In genomic region chr3:49937081-49937480, GRCh38 we compare ENCODE assay signal across 1 cellular context.
A peak's percentile ranks its signal among the peaks of the same experiment; 100 is the strongest.
TF ChIP-seq lines count a peak whose summit lies in the region.

No MANE protein-coding gene starts in this region.

TF ChIP-seq in HepG2, 621 proteins besides CTCF, POLR2A, EP300 and RAD21:
- TF ChIP-seq ZNF576 (CRISPR knock-in tag; IDR thresholded peaks at IDR 0.05) (no peak), RXRA (CRISPR knock-in tag; IDR thresholded peaks at IDR 0.05) (no peak), SMAD3 (CRISPR knock-in tag; IDR thresholded peaks at IDR 0.05) (no peak), GFI1 (CRISPR knock-in tag; IDR thresholded peaks at IDR 0.05; ENCODE audit: borderline replicate concordance) (0 out of 2 replicates have a peak, but pooled peaks have one; percentile 23), ZBTB3 (CRISPR knock-in tag; IDR thresholded peaks at IDR 0.05; ENCODE audit: borderline replicate concordance, low read depth) (no peak), ZNF362 (CRISPR knock-in tag; IDR thresholded peaks at IDR 0.05; ENCODE audit: borderline replicate concordance) (0 out of 2 replicates have a peak, but pooled peaks have one; percentile 17), MAFF (IDR thresholded peaks at IDR 0.05; ENCODE audit: low read depth, low read length) (peak; percentile 95), MAFK (conservative IDR thresholded peaks at IDR 0.05 in 1 of 2, IDR thresholded peaks at IDR 0.05 in 1 of 2; ENCODE audit: low read length in 2 of 2) (peak; percentile 96 to 97), GZF1 (CRISPR knock-in tag; IDR thresholded peaks at IDR 0.05) (no peak), ZNF317 (CRISPR knock-in tag; IDR thresholded peaks at IDR 0.05) (no peak), CEBPG (CRISPR knock-in tag; IDR thresholded peaks at IDR 0.05) (peak; percentile 32; the same call in 1 of the 2 replicates), RFX5 (IDR thresholded peaks at IDR 0.05; ENCODE audit: low read depth, low read length) (no peak), HMG20A (CRISPR knock-in tag; IDR thresholded peaks at IDR 0.05; ENCODE audit: borderline replicate concordance) (no peak), ZNF652 (CRISPR knock-in tag; IDR thresholded peaks at IDR 0.05; ENCODE audit: borderline replicate concordance, low read depth) (no peak), ZNF839 (CRISPR knock-in tag; IDR thresholded peaks at IDR 0.05; ENCODE audit: borderline replicate concordance) (no peak), ZNF101 (CRISPR knock-in tag; IDR thresholded peaks at IDR 0.05; ENCODE audit: borderline replicate concordance, low read depth) (no peak), CEBPB (IDR thresholded peaks at IDR 0.05; ENCODE audit: borderline replicate concordance, low read depth, low read length) (peak; percentile 60; the same call in 1 of the 2 replicates), TOPORS (CRISPR knock-in tag; IDR thresholded peaks at IDR 0.05) (no peak), MAFG (CRISPR knock-in tag; IDR thresholded peaks at IDR 0.05) (0 out of 2 replicates have a peak, but pooled peaks have one; percentile 40), ZNF10 (CRISPR knock-in tag; IDR thresholded peaks at IDR 0.05; ENCODE audit: borderline replicate concordance, low read depth) (no peak)
- TF ChIP-seq, protein P1, sequence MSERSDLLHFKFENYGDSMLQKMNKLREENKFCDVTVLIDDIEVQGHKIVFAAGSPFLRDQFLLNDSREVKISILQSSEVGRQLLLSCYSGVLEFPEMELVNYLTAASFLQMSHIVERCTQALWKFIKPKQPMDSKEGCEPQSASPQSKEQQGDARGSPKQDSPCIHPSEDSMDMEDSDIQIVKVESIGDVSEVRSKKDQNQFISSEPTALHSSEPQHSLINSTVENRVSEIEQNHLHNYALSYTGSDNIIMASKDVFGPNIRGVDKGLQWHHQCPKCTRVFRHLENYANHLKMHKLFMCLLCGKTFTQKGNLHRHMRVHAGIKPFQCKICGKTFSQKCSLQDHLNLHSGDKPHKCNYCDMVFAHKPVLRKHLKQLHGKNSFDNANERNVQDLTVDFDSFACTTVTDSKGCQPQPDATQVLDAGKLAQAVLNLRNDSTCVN (CRISPR knock-in tag; IDR thresholded peaks at IDR 0.05; ENCODE audit: borderline replicate concordance) = no peak
- TF ChIP-seq, protein P2, sequence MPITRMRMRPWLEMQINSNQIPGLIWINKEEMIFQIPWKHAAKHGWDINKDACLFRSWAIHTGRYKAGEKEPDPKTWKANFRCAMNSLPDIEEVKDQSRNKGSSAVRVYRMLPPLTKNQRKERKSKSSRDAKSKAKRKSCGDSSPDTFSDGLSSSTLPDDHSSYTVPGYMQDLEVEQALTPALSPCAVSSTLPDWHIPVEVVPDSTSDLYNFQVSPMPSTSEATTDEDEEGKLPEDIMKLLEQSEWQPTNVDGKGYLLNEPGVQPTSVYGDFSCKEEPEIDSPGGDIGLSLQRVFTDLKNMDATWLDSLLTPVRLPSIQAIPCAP (CRISPR knock-in tag; IDR thresholded peaks at IDR 0.05; ENCODE audit: low read depth) = no peak
